ENCODE assay signal across 2 cellular contexts in the genomic region with DNA sequence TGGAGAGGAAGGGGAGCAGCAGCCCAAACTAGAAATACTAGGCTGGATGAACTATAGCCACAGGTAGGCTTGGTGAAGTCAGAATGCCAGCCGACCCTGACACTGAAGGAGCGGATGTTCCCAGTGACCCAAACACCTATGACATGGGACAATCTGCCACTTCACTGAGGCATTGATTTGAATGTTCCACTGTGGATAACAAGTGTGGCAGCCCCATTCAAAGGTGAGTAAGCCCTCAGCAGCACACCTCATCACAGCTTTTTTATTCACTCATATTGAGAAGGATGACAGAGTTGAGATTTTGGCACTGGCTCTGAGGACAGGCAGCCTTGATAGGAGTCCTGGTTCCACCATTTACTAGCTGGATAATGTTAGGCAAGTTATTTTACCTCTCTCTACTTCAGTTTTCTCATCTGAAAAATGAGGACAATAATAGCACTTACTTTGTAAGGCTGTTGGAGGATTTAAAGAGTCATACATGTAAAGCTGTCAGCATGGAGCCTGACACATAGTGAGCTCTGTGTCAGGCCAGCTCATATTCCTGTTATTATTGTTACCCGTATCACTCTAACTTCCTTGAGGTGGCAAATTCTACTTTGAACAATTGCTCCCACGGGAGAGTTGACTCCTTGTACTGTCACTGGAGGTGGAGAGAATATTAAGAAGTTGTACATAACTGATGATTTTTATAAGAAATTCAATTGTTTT.
TF ChIP-seq lines count a peak whose summit lies in the region.

No MANE protein-coding gene starts in this region.

TF ChIP-seq in IMR-90, 13 proteins besides CTCF, POLR2A, EP300 and RAD21:
- no peak for TF ChIP-seq FOS (IDR thresholded peaks at IDR 0.05; ENCODE audit: low read depth, low read length)
- no peak for TF ChIP-seq MAZ (IDR thresholded peaks at IDR 0.05; ENCODE audit: borderline replicate concordance, low read depth, low read length)
TF ChIP-seq in IMR-90: peak in this region for 0.

TF ChIP-seq in neural cell, 6 proteins besides CTCF, POLR2A, EP300 and RAD21:
- TF ChIP-seq POLR2AphosphoS5 (IDR thresholded peaks at IDR 0.05), result peak; percentile 39
- no peak for TF ChIP-seq SMC3 (conservative IDR thresholded peaks at IDR 0.05; ENCODE audit: poor library complexity)
- TF ChIP-seq EZH2 (IDR thresholded peaks at IDR 0.05; ENCODE audit: borderline replicate concordance, insufficient read depth, low read length, poor library complexity, severe bottlenecking), result no peak
- no peak for TF ChIP-seq TAF1 (IDR thresholded peaks at IDR 0.05; ENCODE audit: low read depth)
- TF ChIP-seq, protein P1, sequence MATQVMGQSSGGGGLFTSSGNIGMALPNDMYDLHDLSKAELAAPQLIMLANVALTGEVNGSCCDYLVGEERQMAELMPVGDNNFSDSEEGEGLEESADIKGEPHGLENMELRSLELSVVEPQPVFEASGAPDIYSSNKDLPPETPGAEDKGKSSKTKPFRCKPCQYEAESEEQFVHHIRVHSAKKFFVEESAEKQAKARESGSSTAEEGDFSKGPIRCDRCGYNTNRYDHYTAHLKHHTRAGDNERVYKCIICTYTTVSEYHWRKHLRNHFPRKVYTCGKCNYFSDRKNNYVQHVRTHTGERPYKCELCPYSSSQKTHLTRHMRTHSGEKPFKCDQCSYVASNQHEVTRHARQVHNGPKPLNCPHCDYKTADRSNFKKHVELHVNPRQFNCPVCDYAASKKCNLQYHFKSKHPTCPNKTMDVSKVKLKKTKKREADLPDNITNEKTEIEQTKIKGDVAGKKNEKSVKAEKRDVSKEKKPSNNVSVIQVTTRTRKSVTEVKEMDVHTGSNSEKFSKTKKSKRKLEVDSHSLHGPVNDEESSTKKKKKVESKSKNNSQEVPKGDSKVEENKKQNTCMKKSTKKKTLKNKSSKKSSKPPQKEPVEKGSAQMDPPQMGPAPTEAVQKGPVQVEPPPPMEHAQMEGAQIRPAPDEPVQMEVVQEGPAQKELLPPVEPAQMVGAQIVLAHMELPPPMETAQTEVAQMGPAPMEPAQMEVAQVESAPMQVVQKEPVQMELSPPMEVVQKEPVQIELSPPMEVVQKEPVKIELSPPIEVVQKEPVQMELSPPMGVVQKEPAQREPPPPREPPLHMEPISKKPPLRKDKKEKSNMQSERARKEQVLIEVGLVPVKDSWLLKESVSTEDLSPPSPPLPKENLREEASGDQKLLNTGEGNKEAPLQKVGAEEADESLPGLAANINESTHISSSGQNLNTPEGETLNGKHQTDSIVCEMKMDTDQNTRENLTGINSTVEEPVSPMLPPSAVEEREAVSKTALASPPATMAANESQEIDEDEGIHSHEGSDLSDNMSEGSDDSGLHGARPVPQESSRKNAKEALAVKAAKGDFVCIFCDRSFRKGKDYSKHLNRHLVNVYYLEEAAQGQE (IDR thresholded peaks at IDR 0.05; ENCODE audit: borderline replicate concordance), result no peak
- no peak for TF ChIP-seq MXI1 (conservative IDR thresholded peaks at IDR 0.05; ENCODE audit: poor library complexity, severe bottlenecking)
